13 cellular contexts compared by ENCODE assay signal in genomic region chr11:62677160-62677559, GRCh38. TPM values are rescaled to one million over a fixed set of nuclear protein-coding genes. Genes with fewer than 3 reads are reported as not detected.
DNase-seq lines count a peak whose midpoint lies in the region; ATAC-seq and TF ChIP-seq lines count a peak whose summit lies in the region.
"Had no signal": no experiment of that assay in that cellular context is flagged by ENCODE, and none has a peak within 500 bp of the region (broad histone marks: within the 10 kb centered on the region; RNA-seq: fewer than 3 reads in every experiment).

No MANE protein-coding gene starts in this region.

- no peak for TF ChIP-seq POLR2A in breast epithelium (IDR thresholded peaks at IDR 0.05)

- DNase-seq in MCF 10A (ENCODE audit: unreplicated experiment) (no peak), breast epithelium (ENCODE audit: low spot score in 2 of 2) (no peak), PC-3 (peak; percentile 51), endodermal cell (no peak), ACHN (no peak), osteoblast (ENCODE audit: insufficient read length, low spot score, missing footprints) (no peak), MV-4-11 (lab: John Stamatoyannopoulos, UW) (no peak)
- DNase-seq in stimulated activated naive B cell treated with anti-CD40 and anti-IgM and Interleukin-4, amounts not matched to agents 10 μg/mL and 1 μg/mL and 100 μg/mL, for 72 hours: no peak
- DNase-seq: NCI-H1417 treated with DMSO at 0.1 percent for 48 hours; NK-92 treated with Interleukin-12 subunit alpha and Interleukin-12 subunit beta, amount 100 ng/mL, for 24 hours; stimulated activated CD8-positive, alpha-beta memory T cell treated with anti-CD3 and anti-CD28 coated beads, Interleukin-4, amount 100 ng/mL, for 48 hours; T-helper 9 cell had no signal

- no peak overlapping the region for H2AFZ ChIP-seq in PC-3 (ENCODE audit: low read length)
- no peak overlapping the region for H2AFZ ChIP-seq in osteoblast (ENCODE audit: low read length)

- BruUV-seq in MCF 10A (replicated peaks; lab: Mats Ljungman, UMichigan): no TSS peak
- BruUV-seq in PC-3 (replicated peaks; lab: Mats Ljungman, UMichigan): no TSS peak

- TF ChIP-seq CTCF in MCF 10A (IDR thresholded peaks at IDR 0.05; ENCODE audit: unreplicated experiment): no peak
- no peak for TF ChIP-seq CTCF in breast epithelium (IDR thresholded peaks at IDR 0.05)
- no peak for TF ChIP-seq CTCF in PC-3 (conservative IDR thresholded peaks at IDR 0.05; ENCODE audit: low read depth, low read length)
- no peak for TF ChIP-seq CTCF in endodermal cell (conservative IDR thresholded peaks at IDR 0.05)
- no peak for TF ChIP-seq CTCF in osteoblast (IDR thresholded peaks at IDR 0.05; ENCODE audit: extremely low read depth, low read depth, low read length)

- 86 to 93% methylated on average over 4 to 5 of the region's 5 CpGs for WGBS in endodermal cell (ENCODE audit: insufficient coverage in 1 of 2, insufficient read length in 1 of 2), 2 experiments

- H3K27ac ChIP-seq in breast epithelium (peak overlapping the region in 1 of 2 donors; percentile 7), PC-3 (ENCODE audit: low read length) (peak overlapping the region; percentile 13; the same call in 1 of the 2 replicates), endodermal cell (ENCODE audit: low read depth, low read length) (no peak overlapping the region), osteoblast (ENCODE audit: low read depth, low read length) (no peak overlapping the region)

- H3K4me3 ChIP-seq in breast epithelium (no peak overlapping the region), PC-3 (ENCODE audit: low read length) (peak overlapping the region; percentile 98), endodermal cell (ENCODE audit: low read length) (no peak overlapping the region), osteoblast (ENCODE audit: insufficient read depth, low read length) (no peak overlapping the region)

- CTCF ChIA-PET in MCF 10A (lab: Yijun Ruan, JAX) (interaction anchor here (0.9 to 2.2 kb wide), 4 partner anchors 9 to 116 kb away, joined by 3 to 8 read pairs (median 4); no protein-coding TSS in a partner anchor), PC-3 (lab: Charles Lee) (interaction anchor here (0.5 kb wide), 2 partner anchors 163 to 185 kb away, joined by 3 to 15 read pairs; no protein-coding TSS in a partner anchor)

- H3K4me1 ChIP-seq in breast epithelium (peaks cover 3 to 13% of the 10 kb centered on the region in 2 donors), PC-3 (ENCODE audit: insufficient read depth, low read length) (peaks cover 34% of the 10 kb centered on the region), endodermal cell (ENCODE audit: control insufficient read depth, insufficient read depth, low read length) (peaks cover 7% of the 10 kb centered on the region), osteoblast (ENCODE audit: insufficient read depth, low read length) (peaks cover 34% of the 10 kb centered on the region)

- H3K9me2 ChIP-seq in PC-3 (replicated peaks; ENCODE audit: low read length): no peaks in the 10 kb centered on the region

- H3K9ac ChIP-seq in PC-3 (ENCODE audit: low read length) (peak overlapping the region; percentile 91; the same call in 1 of the 2 replicates), endodermal cell (ENCODE audit: extremely low read depth, low read length, poor library complexity, severe bottlenecking) (no peak overlapping the region)

- POLR2A ChIA-PET in MCF 10A (lab: Yijun Ruan, JAX) (interaction anchor here (0.7 to 7.1 kb wide), 11 partner anchors 9 to 181 kb away, joined by 3 to 132 read pairs (median 5); partner anchors contain the start of genes B3GAT3, C11orf98, CSKMT and HNRNPUL2), PC-3 (lab: Charles Lee; ENCODE audit: unreplicated experiment) (interaction anchor here (0.6 to 1.6 kb wide), 4 partner anchors 12 to 85 kb away, joined by 4 to 6 read pairs (median 6); partner anchors contain the start of genes C11orf98 and CSKMT)

- H3K27me3 ChIP-seq in breast epithelium (no peaks in the 10 kb centered on the region), PC-3 (ENCODE audit: low read length) (no peaks in the 10 kb centered on the region), endodermal cell (ENCODE audit: control insufficient read depth, insufficient read depth, low read length, poor library complexity, severe bottlenecking) (no peaks in the 10 kb centered on the region), osteoblast (ENCODE audit: insufficient read depth, low read length) (no peaks in the 10 kb centered on the region)

- intact Hi-C loops in MCF 10A (cut with micrococcal nuclease) (no loop called here), breast epithelium (cut with DNase I; ENCODE audit: low total_unique reads) (loop anchor here (5.0 kb wide), 1 partner anchor 860 kb away; the partner anchor contains the start of gene FADS1), PC-3 (cut with micrococcal nuclease) (loop anchor here (5.0 kb wide), 1 partner anchor 50 kb away; the partner anchor contains the start of genes HNRNPUL2 and TTC9C)

- H3K27ac Mint-ChIP-seq in MCF 10A (ENCODE audit: low read depth, unreplicated experiment): peak overlapping the region; percentile 94
- peak overlapping the region; percentile 0 for H3K27ac Mint-ChIP-seq in endodermal cell
- H3K27ac Mint-ChIP-seq in stimulated activated naive B cell treated with anti-CD40 and anti-IgM and Interleukin-4, amounts not matched to agents 10 μg/mL and 1 μg/mL and 100 μg/mL, for 72 hours: peak overlapping the region; percentile 25

- H4K20me1 ChIP-seq in PC-3 (ENCODE audit: low read length) (no peaks in the 10 kb centered on the region), osteoblast (ENCODE audit: insufficient read depth, low read length) (no peaks in the 10 kb centered on the region)

- H3K79me2 ChIP-seq in PC-3 (ENCODE audit: low read length) (peaks cover 53% of the 10 kb centered on the region), osteoblast (ENCODE audit: insufficient read depth, low read length) (peaks cover 47% of the 10 kb centered on the region)

- H3K4me2 ChIP-seq in PC-3 (ENCODE audit: low read length): peak overlapping the region; percentile 94
- no peak overlapping the region for H3K4me2 ChIP-seq in osteoblast (ENCODE audit: insufficient read depth, low read length)

- H3K36me3 ChIP-seq in breast epithelium (no peaks in the 10 kb centered on the region), PC-3 (ENCODE audit: low read depth, low read length) (peaks cover 4% of the 10 kb centered on the region), endodermal cell (ENCODE audit: control insufficient read depth, insufficient read depth, low read length) (peaks cover 42% of the 10 kb centered on the region), osteoblast (ENCODE audit: insufficient read depth, low read length) (peaks cover 38% of the 10 kb centered on the region)

- H3K9me3 Mint-ChIP-seq in MCF 10A (ENCODE audit: unreplicated experiment): no peaks in the 10 kb centered on the region
- no peaks in the 10 kb centered on the region for H3K9me3 Mint-ChIP-seq in endodermal cell
- no peaks in the 10 kb centered on the region for H3K9me3 Mint-ChIP-seq in stimulated activated naive B cell treated with anti-CD40 and anti-IgM and Interleukin-4, amounts not matched to agents 10 μg/mL and 1 μg/mL and 100 μg/mL, for 72 hours

- peaks cover 52% of the 10 kb centered on the region for H3K36me3 Mint-ChIP-seq in MCF 10A (ENCODE audit: insufficient read depth, unreplicated experiment)
- peaks cover 37% of the 10 kb centered on the region for H3K36me3 Mint-ChIP-seq in endodermal cell (ENCODE audit: low read depth)
- H3K36me3 Mint-ChIP-seq in stimulated activated naive B cell treated with anti-CD40 and anti-IgM and Interleukin-4, amounts not matched to agents 10 μg/mL and 1 μg/mL and 100 μg/mL, for 72 hours: peaks cover 26 to 36% of the 10 kb centered on the region in 2 donors

- peaks cover 22% of the 10 kb centered on the region for H3K4me1 Mint-ChIP-seq in MCF 10A (ENCODE audit: insufficient read depth, unreplicated experiment)
- H3K4me1 Mint-ChIP-seq in endodermal cell: peaks cover 19% of the 10 kb centered on the region
- peaks cover 29 to 51% of the 10 kb centered on the region in 2 donors for H3K4me1 Mint-ChIP-seq in stimulated activated naive B cell treated with anti-CD40 and anti-IgM and Interleukin-4, amounts not matched to agents 10 μg/mL and 1 μg/mL and 100 μg/mL, for 72 hours

- H3K4me3 Mint-ChIP-seq in MCF 10A (ENCODE audit: unreplicated experiment) (peak overlapping the region; percentile 72), endodermal cell (peak overlapping the region; percentile 84)
- H3K4me3 Mint-ChIP-seq in stimulated activated naive B cell treated with anti-CD40 and anti-IgM and Interleukin-4, amounts not matched to agents 10 μg/mL and 1 μg/mL and 100 μg/mL, for 72 hours: peak overlapping the region; percentile 49 to 96

- peaks cover 8% of the 10 kb centered on the region for H3F3A ChIP-seq in PC-3 (ENCODE audit: low read length, unreplicated experiment)

- H3K27me3 Mint-ChIP-seq in MCF 10A (ENCODE audit: insufficient read depth, unreplicated experiment): no peaks in the 10 kb centered on the region
- H3K27me3 Mint-ChIP-seq in endodermal cell (ENCODE audit: insufficient read depth): no peaks in the 10 kb centered on the region
- no peaks in the 10 kb centered on the region for H3K27me3 Mint-ChIP-seq in stimulated activated naive B cell treated with anti-CD40 and anti-IgM and Interleukin-4, amounts not matched to agents 10 μg/mL and 1 μg/mL and 100 μg/mL, for 72 hours

- ATAC-seq in PC-3: peak; percentile 4; the same call in 1 of the 2 replicates
- no peak for ATAC-seq in stimulated activated naive B cell treated with anti-CD40 and anti-IgM and Interleukin-4, amounts not matched to agents 10 μg/mL and 1 μg/mL and 100 μg/mL, for 72 hours (replicated peaks)
- ATAC-seq: GM12878 had no signal

- H3K9me3 ChIP-seq in breast epithelium (no peaks in the 10 kb centered on the region), PC-3 (ENCODE audit: low read length) (no peaks in the 10 kb centered on the region), endodermal cell (ENCODE audit: control insufficient read depth, low read length) (no peaks in the 10 kb centered on the region), osteoblast (ENCODE audit: low read depth, low read length) (no peaks in the 10 kb centered on the region)

- in situ Hi-C loops in ACHN (cut with HindIII; ENCODE audit: low pct_ligation_motif_present, low pct_unique_long_range_greater_than_20kb, low sequenced_read_pairs): no loop called here

RNA-seq across cellular contexts. Expression of gene UBXN1, which starts 1.7 kb away (rescaled TPM):
- total RNA-seq in MCF 10A (2022): 146 and 153 TPM in 2 replicates
- 100 to 1,000 TPM; 204 to 248 (median 239) TPM for total RNA-seq in breast epithelium
- total RNA-seq in PC-3 (2014; rRNA removed): 190 and 311 TPM in 2 replicates
- total RNA-seq in endodermal cell: 10 to 100 TPM; 89.3 to 96.6 TPM
- polyA plus RNA-seq in endodermal cell (2013, experiment 1 of 2): 114 TPM
- polyA plus RNA-seq in endodermal cell (2013, experiment 2 of 2): 96.7 TPM
- total RNA-seq in osteoblast: 98.1 and 107 TPM in 2 replicates

RNA-seq across cellular contexts. Expression of gene LBHD1, which starts 5.1 kb away (rescaled TPM):
- total RNA-seq in MCF 10A (2022) (8.3 and 8.7 TPM in 2 replicates), breast epithelium (1 to 10 TPM; 4.3 to 6.0 (median 5.6) TPM), PC-3 (2014; rRNA removed) (4.7 and 9.7 TPM in 2 replicates), endodermal cell (10 to 100 TPM in 1 of 2 donors, 1 to 10 TPM in 1; 7.5 to 14.1 TPM), osteoblast (7.6 and 8.0 TPM in 2 replicates)
- 2.7 TPM for polyA plus RNA-seq in endodermal cell (2013, experiment 1 of 2)
- 1.7 TPM for polyA plus RNA-seq in endodermal cell (2013, experiment 2 of 2)

RNA-seq across cellular contexts. Expression of gene UQCC3, which starts 5.7 kb away (rescaled TPM):
- 11.6 and 13.8 TPM in 2 replicates for total RNA-seq in MCF 10A (2022)
- 1 to 10 TPM; 7.4 to 9.8 (median 8.3) TPM for total RNA-seq in breast epithelium
- 83.6 and 95.6 TPM in 2 replicates for total RNA-seq in PC-3 (2014; rRNA removed)
- total RNA-seq in endodermal cell: 10 to 100 TPM in 1 of 2 donors, 1 to 10 TPM in 1; 9.2 to 11.1 TPM
- polyA plus RNA-seq in endodermal cell (2013, experiment 1 of 2): 11.0 TPM
- polyA plus RNA-seq in endodermal cell (2013, experiment 2 of 2): 9.7 TPM
- 4.4 and 5.8 TPM in 2 replicates for total RNA-seq in osteoblast

RNA-seq across cellular contexts. Expression of gene CSKMT, which starts 12.0 kb away (rescaled TPM):
- 15.4 and 31.2 TPM in 2 replicates for total RNA-seq in MCF 10A (2022)
- 10 to 100 TPM in 1 of 3 donors, 1 to 10 TPM in 2; 5.4 to 16.1 (median 5.8) TPM for total RNA-seq in breast epithelium
- 12.9 and 16.3 TPM in 2 replicates for total RNA-seq in PC-3 (2014; rRNA removed)
- 10 to 100 TPM; 29.9 to 39.4 TPM for total RNA-seq in endodermal cell
- polyA plus RNA-seq in endodermal cell (2013, experiment 1 of 2): 88.0 TPM
- 127 TPM for polyA plus RNA-seq in endodermal cell (2013, experiment 2 of 2)
- total RNA-seq in osteoblast: 6.2 and 11.2 TPM in 2 replicates

RNA-seq across cellular contexts. Expression of gene C11orf98, which starts 12.2 kb away (rescaled TPM):
- total RNA-seq in MCF 10A (2022): 81.2 and 91.6 TPM in 2 replicates
- total RNA-seq in breast epithelium: 10 to 100 TPM; 22.9 to 42.9 (median 25.2) TPM
- total RNA-seq in PC-3 (2014; rRNA removed): 236 and 302 TPM in 2 replicates
- total RNA-seq in endodermal cell: 100 to 1,000 TPM; 125 to 140 TPM
- 99.2 TPM for polyA plus RNA-seq in endodermal cell (2013, experiment 1 of 2)
- 95.9 TPM for polyA plus RNA-seq in endodermal cell (2013, experiment 2 of 2)
- 13.3 and 17.4 TPM in 2 replicates for total RNA-seq in osteoblast

Comparison
In these comparisons a context has a peak if more than half of its experiments do, and no peak if none do; other contexts are left out.
1. H3K27ac Mint-ChIP-seq: peak in every context shown above with its lines; median percentile 94 in MCF 10A; 25 in stimulated activated naive B cell treated with anti-CD40 and anti-IgM and Interleukin-4, amounts not matched to agents 10 μg/mL and 1 μg/mL and 100 μg/mL, for 72 hours; 0 in endodermal cell.